ENCODE assay signal across 18 cellular contexts in genomic region chr2:64629329-64629781, GRCh38. TPM values are rescaled to one million over a fixed set of nuclear protein-coding genes. Genes with fewer than 3 reads are reported as not detected.
DNase-seq lines count a peak whose midpoint lies in the region; ATAC-seq and TF ChIP-seq lines count a peak whose summit lies in the region.
"Had no signal": no experiment of that assay in that cellular context is flagged by ENCODE, and none has a peak within 500 bp of the region (broad histone marks: within the 10 kb centered on the region; RNA-seq: fewer than 3 reads in every experiment).

No MANE protein-coding gene starts in this region.

- no peak overlapping the region for H3K4me3 Mint-ChIP-seq in nephron
- H3K4me3 Mint-ChIP-seq: activated CD4-positive, alpha-beta memory T cell treated with anti-CD3 and anti-CD28 coated beads for 36 hours; CD8-positive, alpha-beta memory T cell; natural killer cell had no signal

- peaks cover 75% of the 10 kb centered on the region for H3K4me1 Mint-ChIP-seq in nephron
- H3K4me1 Mint-ChIP-seq: CD8-positive, alpha-beta memory T cell had no signal

- peaks cover 22% of the 10 kb centered on the region for H3K36me3 Mint-ChIP-seq in nephron (ENCODE audit: low read depth)

- H3K9me3 Mint-ChIP-seq in nephron: no peaks in the 10 kb centered on the region
- H3K9me3 Mint-ChIP-seq: activated CD4-positive, alpha-beta memory T cell treated with anti-CD3 and anti-CD28 coated beads for 36 hours; CD8-positive, alpha-beta memory T cell; natural killer cell had no signal

- DNase-seq in left ventricle myocardium superior (no peak), cardiac septum (ENCODE audit: low spot score) (no peak), ureter (ENCODE audit: low spot score) (peak; percentile 44), AG08396 (ENCODE audit: low spot score) (no peak), glomerular visceral epithelial cell (ENCODE audit: extremely low spot score) (no peak)
- DNase-seq: activated CD4-positive, alpha-beta memory T cell treated with anti-CD3 and anti-CD28 coated beads for 36 hours; DND-41; HCEC 1CT; KG1; natural killer cell; NCI-H2107; NCI-H69; SW 1271 had no signal

- H3K27me3 Mint-ChIP-seq in nephron (ENCODE audit: low read depth): peaks cover 3% of the 10 kb centered on the region
- H3K27me3 Mint-ChIP-seq: activated CD4-positive, alpha-beta memory T cell treated with anti-CD3 and anti-CD28 coated beads for 36 hours; CD8-positive, alpha-beta memory T cell had no signal

- peak overlapping the region; percentile 33 to 56 (median 54) for H3K27ac Mint-ChIP-seq in nephron
- H3K27ac Mint-ChIP-seq: activated CD4-positive, alpha-beta memory T cell treated with anti-CD3 and anti-CD28 coated beads for 36 hours had no signal

- intact Hi-C loops in left ventricle myocardium superior (cut with micrococcal nuclease): no loop called here
- intact Hi-C loops in cardiac septum (cut with DNase I): no loop called here

- peak; percentile 59 for ATAC-seq in left ventricle myocardium superior
- ATAC-seq in esophagus mucosa: peak; percentile 61
- ATAC-seq in HG03342 (IDR thresholded peaks at IDR 0.05; ENCODE audit: unreplicated experiment): no peak
- ATAC-seq: gastroesophageal sphincter, natural killer cell had no signal

- TF ChIP-seq CTCF in nephron (IDR thresholded peaks at IDR 0.05; ENCODE audit: unreplicated experiment in 3 of 3): no peak

RNA-seq across cellular contexts. Expression of gene SERTAD2, which starts 24.4 kb away (rescaled TPM):
- total RNA-seq in left ventricle myocardium superior (14.6 TPM), cardiac septum (22.8 TPM), esophagus mucosa (21.9 TPM), ureter (23.1 TPM)
